In genomic region chr11:3944198-3944597, GRCh38 we compare ENCODE assay signal across 15 cellular contexts.
A peak's percentile ranks its signal among the peaks of the same experiment; 100 is the strongest.
DNase-seq lines count a peak whose midpoint lies in the region; ATAC-seq lines count a peak whose summit lies in the region.
"Had no signal": no experiment of that assay in that cellular context is flagged by ENCODE, and none has a peak within 500 bp of the region (broad histone marks: within the 10 kb centered on the region; RNA-seq: fewer than 3 reads in every experiment).

No MANE protein-coding gene starts in this region.

- H3K4me3 ChIP-seq in CD4-positive, alpha-beta memory T cell (ENCODE audit: low read length in 2 of 2), result no peak overlapping the region
- H3K4me3 ChIP-seq: mucosa of descending colon, PC-9 had no signal

- H3K27ac Mint-ChIP-seq in CD4-positive, alpha-beta memory T cell, result peak overlapping the region; percentile 82 to 95 (median 89)
- peak overlapping the region; percentile 93 for H3K27ac Mint-ChIP-seq in T-cell

- CTCF ChIA-PET in CD4-positive, alpha-beta memory T cell (lab: Charles Lee; ENCODE audit: partially characterized antibody), result interaction anchor here (2.4 to 8.3 kb wide), 6 partner anchors 9 to 125 kb away, joined by 11 to 179 read pairs (median 22); partner anchors contain the start of gene STIM1
- CTCF ChIA-PET in T-cell (lab: Charles Lee), result interaction anchor here in 1 of 2 donors (1.0 kb wide), 1 partner anchor 38 kb away, joined by 3 read pairs; no protein-coding TSS in a partner anchor

- H3K9me3 ChIP-seq in CD4-positive, alpha-beta memory T cell (ENCODE audit: control insufficient read depth in 1 of 2, low read length in 2 of 2), result no peaks in the 10 kb centered on the region
- H3K9me3 ChIP-seq: mucosa of descending colon had no signal

- no peak for DNase-seq in CD4-positive, alpha-beta memory T cell
- DNase-seq in T-cell, result no peak
- peak; percentile 65 for DNase-seq in fibroblast of gingiva (ENCODE audit: low read depth)
- DNase-seq in retina, result peak; percentile 11
- no peak for DNase-seq in NCI-H82 treated with DMSO at 0.1 percent for 48 hours (lab: John Stamatoyannopoulos, UW; ENCODE audit: unreplicated experiment)
- DNase-seq in middle frontal gyrus (ENCODE audit: extremely low spot score, low spot score), result no peak
- no peak for DNase-seq in inferior parietal cortex (ENCODE audit: extremely low spot score)
- DNase-seq: activated CD4-positive, alpha-beta T cell treated with anti-CD3 and anti-CD28 coated beads for 1 hour; central memory CD4-positive, alpha-beta T cell; DMS53; mucosa of descending colon; NCI-H1105 treated with DMSO at 0.1 percent for 48 hours; PC-9; stimulated activated CD4-positive, alpha-beta T cell treated with anti-CD3 and anti-CD28 coated beads, Interleukin-4, amount 100 ng/mL, for 4 hours had no signal

- no peaks in the 10 kb centered on the region for H3K27me3 ChIP-seq in CD4-positive, alpha-beta memory T cell (ENCODE audit: insufficient read depth, low read length)

- H3K36me3 ChIP-seq in CD4-positive, alpha-beta memory T cell (ENCODE audit: insufficient read depth, low read length), result no peaks in the 10 kb centered on the region

- no peaks in the 10 kb centered on the region for H3K27me3 Mint-ChIP-seq in CD4-positive, alpha-beta memory T cell
- no peaks in the 10 kb centered on the region for H3K27me3 Mint-ChIP-seq in T-cell

- H3K36me3 Mint-ChIP-seq in CD4-positive, alpha-beta memory T cell, result peaks cover 6 to 20% of the 10 kb centered on the region in 2 donors
- H3K36me3 Mint-ChIP-seq in T-cell, result peaks cover 36% of the 10 kb centered on the region

- H3K4me3 Mint-ChIP-seq in CD4-positive, alpha-beta memory T cell, result peak overlapping the region in 7 of 8 donors; percentile 21 to 65 (median 49)
- peak overlapping the region in 2 of 3 donors; percentile 13 to 44 for H3K4me3 Mint-ChIP-seq in T-cell

- peaks cover 80 to 97% (median 90%) of the 10 kb centered on the region in 4 donors for H3K4me1 Mint-ChIP-seq in CD4-positive, alpha-beta memory T cell
- peaks cover 93 to 95% (median 94%) of the 10 kb centered on the region in 3 donors for H3K4me1 Mint-ChIP-seq in T-cell

- H3K27ac ChIP-seq in CD4-positive, alpha-beta memory T cell (ENCODE audit: low read depth, low read length), result peak overlapping the region; percentile 7
- H3K27ac ChIP-seq: PC-9 had no signal

- no peak for ATAC-seq in T-cell (replicated peaks in 1 of 4)
- ATAC-seq in GM18519 (IDR thresholded peaks at IDR 0.05; ENCODE audit: low FRiP score, unreplicated experiment), result no peak
- ATAC-seq: mucosa of descending colon had no signal

- intact Hi-C loops in CD4-positive, alpha-beta memory T cell (cut with micrococcal nuclease), result loop anchor here (10.0 kb wide), 1 partner anchor 51 kb away; no protein-coding TSS in a partner anchor

- POLR2A ChIA-PET in CD4-positive, alpha-beta memory T cell (lab: Charles Lee; ENCODE audit: partially characterized antibody), result interaction anchor here (1.0 to 13.1 kb wide), 6 partner anchors 18 to 128 kb away, joined by 3 to 229 read pairs (median 18); partner anchors contain the start of genes RHOG and STIM1
- POLR2A ChIA-PET in T-cell (lab: Charles Lee), result interaction anchor here in 1 of 2 donors (0.6 kb wide), 1 partner anchor 90 kb away, joined by 4 read pairs; no protein-coding TSS in a partner anchor

- H3K4me1 ChIP-seq in CD4-positive, alpha-beta memory T cell (ENCODE audit: insufficient read depth, low read length), result peaks cover 86% of the 10 kb centered on the region

- no peaks in the 10 kb centered on the region for H3K9me3 Mint-ChIP-seq in CD4-positive, alpha-beta memory T cell
- H3K9me3 Mint-ChIP-seq in T-cell, result no peaks in the 10 kb centered on the region

Comparison
In these comparisons a context has a peak if more than half of its experiments do, and no peak if none do; other contexts are left out.
1. DNase-seq: peak in fibroblast of gingiva (single experiment) and retina (single experiment); none in CD4-positive, alpha-beta memory T cell (0 of 5), T-cell (0 of 34), NCI-H82 treated with DMSO at 0.1 percent for 48 hours (single experiment), middle frontal gyrus (single experiment) and inferior parietal cortex (single experiment).